21 cellular contexts compared by ENCODE assay signal in genomic region chr21:45056917-45057560, GRCh38.
"Had no signal": no experiment of that assay in that cellular context is flagged by ENCODE, and none has a peak within 500 bp of the region (broad histone marks: within the 10 kb centered on the region; RNA-seq: fewer than 3 reads in every experiment).

No MANE protein-coding gene starts in this region.

- H3K9me3 Mint-ChIP-seq: activated naive CD4-positive, alpha-beta T cell treated with anti-CD3 and anti-CD28 coated beads for 36 hours; activated naive CD8-positive, alpha-beta T cell treated with anti-CD3 and anti-CD28 coated beads, Interleukin-2, amount 10 ng/mL, durations not matched to agents 7 days and 5 days; activated T-cell treated with anti-CD3 and anti-CD28 coated beads, Interleukin-2, amount 50 U/mL, for 72 hours; endodermal cell had no signal

- H3K36me3 Mint-ChIP-seq: activated naive CD8-positive, alpha-beta T cell treated with anti-CD3 and anti-CD28 coated beads, Interleukin-2, amount 10 ng/mL, durations not matched to agents 7 days and 5 days had no signal

- H3K4me1 ChIP-seq: sigmoid colon had no signal

- H3K4me3 ChIP-seq: sigmoid colon had no signal

- H3K27me3 ChIP-seq: sigmoid colon had no signal

- ATAC-seq: activated T-cell treated with anti-CD3 and anti-CD28 coated beads, Interleukin-2, amount 50 U/mL, for 72 hours; stimulated activated naive CD8-positive, alpha-beta T cell treated with anti-CD3 and anti-CD28 coated beads, Interleukin-15, Interleukin-2, amounts not matched to agents 100 U/mL and 50 U/mL, for 24 hours; T-helper 17 cell had no signal

- H3K27ac Mint-ChIP-seq: activated naive CD4-positive, alpha-beta T cell treated with anti-CD3 and anti-CD28 coated beads for 36 hours; activated naive CD8-positive, alpha-beta T cell treated with anti-CD3 and anti-CD28 coated beads, Interleukin-2, amount 10 ng/mL, durations not matched to agents 7 days and 5 days; activated T-cell treated with anti-CD3 and anti-CD28 coated beads, Interleukin-2, amount 50 U/mL, for 72 hours; endodermal cell; T-helper 17 cell had no signal

- DNase-seq: activated CD4-positive, alpha-beta T cell treated with anti-CD3 and anti-CD28 coated beads for 4 hours; activated CD4-positive, alpha-beta T cell treated with anti-CD3 and anti-CD28 coated beads, Interleukin-2, amount 50 U/mL, for 48 hours; activated CD4-positive, CD25-positive, alpha-beta regulatory T cell; activated effector memory CD4-positive, alpha-beta T cell treated with Interleukin-2 at 50 U/mL for 16 hours; activated naive CD4-positive, alpha-beta T cell treated with anti-CD3 and anti-CD28 coated beads for 36 hours; activated naive CD8-positive, alpha-beta T cell treated with anti-CD3 and anti-CD28 coated beads, Interleukin-2, amount 10 ng/mL, durations not matched to agents 7 days and 5 days; activated T-cell treated with anti-CD3 and anti-CD28 coated beads, Interleukin-2, amount 50 U/mL, for 72 hours; amniotic stem cell; cerebellar nuclear complex; cortex of kidney; endodermal cell; foreskin melanocyte; mesenchymal stem cell; naive B cell; occipital lobe; posterior cingulate gyrus; sigmoid colon; stimulated activated CD4-positive, alpha-beta T cell treated with anti-CD3 and anti-CD28 coated beads, Interleukin-4, amount 100 ng/mL, for 1 hour; stimulated activated naive CD8-positive, alpha-beta T cell treated with anti-CD3 and anti-CD28 coated beads, Interleukin-15, Interleukin-2, amounts not matched to agents 100 U/mL and 50 U/mL, for 24 hours; SW 1271; T-helper 17 cell had no signal

- H3K4me3 Mint-ChIP-seq: activated naive CD4-positive, alpha-beta T cell treated with anti-CD3 and anti-CD28 coated beads for 36 hours; activated naive CD8-positive, alpha-beta T cell treated with anti-CD3 and anti-CD28 coated beads, Interleukin-2, amount 10 ng/mL, durations not matched to agents 7 days and 5 days; activated T-cell treated with anti-CD3 and anti-CD28 coated beads, Interleukin-2, amount 50 U/mL, for 72 hours; endodermal cell; naive B cell; T-helper 17 cell had no signal

- H3K4me1 Mint-ChIP-seq: T-helper 17 cell had no signal

- H3K36me3 ChIP-seq: sigmoid colon had no signal

- H3K9me3 ChIP-seq: sigmoid colon had no signal
